In genomic region chr7:2751086-2751485, GRCh38 we compare ENCODE assay signal across 18 cellular contexts.
A peak's percentile ranks its signal among the peaks of the same experiment; 100 is the strongest.
DNase-seq lines count a peak whose midpoint lies in the region; ATAC-seq and TF ChIP-seq lines count a peak whose summit lies in the region.
"Had no signal": no experiment of that assay in that cellular context is flagged by ENCODE, and none has a peak within 500 bp of the region (broad histone marks: within the 10 kb centered on the region; RNA-seq: fewer than 3 reads in every experiment).

No MANE protein-coding gene starts in this region.

- no peaks in the 10 kb centered on the region for H3K36me3 ChIP-seq in Panc1 (ENCODE audit: control insufficient read depth, insufficient read depth, low read length)
- no peaks in the 10 kb centered on the region for H3K36me3 ChIP-seq in effector memory CD4-positive, alpha-beta T cell (ENCODE audit: control insufficient read depth, insufficient read depth, low read length)

- TF ChIP-seq CTCF in GM12865 (IDR thresholded peaks at IDR 0.05; ENCODE audit: insufficient read depth, low read depth, low read length, missing control alignments) (no peak), Panc1 (IDR thresholded peaks at IDR 0.05) (no peak), choroid plexus epithelial cell (conservative IDR thresholded peaks at IDR 0.05; ENCODE audit: low read depth, low read length) (peak; percentile 16)

- CTCF ChIA-PET in Panc1 (lab: Charles Lee), result interaction anchor here (0.6 kb wide), 1 partner anchor 44 kb away, joined by 3 read pairs; no protein-coding TSS in a partner anchor

- H3K4me3 ChIP-seq in GM12865 (ENCODE audit: low read depth, low read length) (no peak overlapping the region), Panc1 (ENCODE audit: low read depth in 2 of 2, low read length in 2 of 2) (no peak overlapping the region), choroid plexus epithelial cell (ENCODE audit: low read depth, low read length) (no peak overlapping the region)
- H3K4me3 ChIP-seq in effector memory CD4-positive, alpha-beta T cell (ENCODE audit: insufficient read depth, low read depth, low read length, poor library complexity, severe bottlenecking), result no peak overlapping the region
- H3K4me3 ChIP-seq: SK-N-MC had no signal

- peak; percentile 26 for DNase-seq in GM12865 (ENCODE audit: low read depth)
- DNase-seq in Panc1 (ENCODE audit: low read depth, low spot score), result no peak
- peak; percentile 38 for DNase-seq in choroid plexus epithelial cell (ENCODE audit: low read depth)
- no peak for DNase-seq in sciatic nerve (ENCODE audit: low spot score)
- no peak for DNase-seq in NCI-H2081 treated with DMSO at 0.1 percent for 48 hours (lab: John Stamatoyannopoulos, UW)
- DNase-seq in retina, result no peak
- DNase-seq in effector memory CD4-positive, alpha-beta T cell, result no peak
- DNase-seq: AML-193; C1 segment of cervical spinal cord; CD8-positive, alpha-beta T cell; MV-4-11; NCI-H1105 treated with DMSO at 0.1 percent for 48 hours; NCI-H2029 treated with DMSO at 0.1 percent for 48 hours; NCI-H2171; NCI-H524 treated with DMSO at 0.1 percent for 48 hours; OCI-M1; SHP77 had no signal

- peaks cover 7% of the 10 kb centered on the region; the same call in 1 of the 2 replicates for H3K9me3 ChIP-seq in Panc1 (ENCODE audit: control insufficient read depth, insufficient read depth, low read depth, low read length)
- no peaks in the 10 kb centered on the region for H3K9me3 ChIP-seq in effector memory CD4-positive, alpha-beta T cell (ENCODE audit: control insufficient read depth, low read length)

- peaks cover 27% of the 10 kb centered on the region for H3K4me1 ChIP-seq in Panc1 (ENCODE audit: control insufficient read depth, insufficient read depth, low read length)
- H3K4me1 ChIP-seq in effector memory CD4-positive, alpha-beta T cell (ENCODE audit: control insufficient read depth, insufficient read depth, low read length, poor library complexity, severe bottlenecking), result no peaks in the 10 kb centered on the region

- no TSS peak for BruUV-seq in Panc1 (replicated peaks; lab: Mats Ljungman, UMichigan)

- no peak for ATAC-seq in Panc1
- peak; percentile 51 for ATAC-seq in sciatic nerve
- ATAC-seq: CD8-positive, alpha-beta T cell had no signal

- intact Hi-C loops in Panc1 (cut with micrococcal nuclease; ENCODE audit: unreplicated experiment), result no loop called here
- intact Hi-C loops in sciatic nerve (cut with DNase I), result no loop called here

- in situ Hi-C loops in Panc1 (cut with HindIII; ENCODE audit: low pct_unique_long_range_greater_than_20kb, low sequenced_read_pairs), result no loop called here

- H3K27me3 ChIP-seq in Panc1 (ENCODE audit: control insufficient read depth, insufficient read depth, low read length), result no peaks in the 10 kb centered on the region
- no peaks in the 10 kb centered on the region for H3K27me3 ChIP-seq in effector memory CD4-positive, alpha-beta T cell (replicated peaks; ENCODE audit: control insufficient read depth, insufficient read depth, low read length, poor library complexity, severe bottlenecking)

- peak overlapping the region; percentile 32; the same call in 1 of the 2 replicates for H3K27ac ChIP-seq in Panc1 (ENCODE audit: low read length)
- H3K27ac ChIP-seq in effector memory CD4-positive, alpha-beta T cell (ENCODE audit: insufficient read depth, low read length, poor library complexity, severe bottlenecking), result no peak overlapping the region

- POLR2A ChIA-PET in Panc1 (lab: Charles Lee), result interaction anchor here (0.6 kb wide), 2 partner anchors 48 to 329 kb away, joined by 3 to 4 read pairs; no protein-coding TSS in a partner anchor

Comparison
In these comparisons a context has a peak if more than half of its experiments do, and no peak if none do; other contexts are left out.
1. DNase-seq: peak in GM12865 (single experiment) and choroid plexus epithelial cell (single experiment); none in Panc1 (single experiment), sciatic nerve (single experiment), NCI-H2081 treated with DMSO at 0.1 percent for 48 hours (single experiment), retina (single experiment) and effector memory CD4-positive, alpha-beta T cell (0 of 3).